19 cellular contexts compared by ENCODE assay signal in genomic region chr15:65887565-65887964, GRCh38. TPM values are rescaled to one million over a fixed set of nuclear protein-coding genes. Genes with fewer than 3 reads are reported as not detected.
DNase-seq lines count a peak whose midpoint lies in the region; ATAC-seq and TF ChIP-seq lines count a peak whose summit lies in the region.
"Had no signal": no experiment of that assay in that cellular context is flagged by ENCODE, and none has a peak within 500 bp of the region (broad histone marks: within the 10 kb centered on the region; RNA-seq: fewer than 3 reads in every experiment).

No MANE protein-coding gene starts in this region.

- intact Hi-C loops in transverse colon (cut with DNase I; ENCODE audit: low total_unique reads), result no loop called here

- peak overlapping the region; percentile 52 for H3K27ac ChIP-seq in effector memory CD4-positive, alpha-beta T cell (ENCODE audit: insufficient read depth, low read length, poor library complexity, severe bottlenecking)
- no peak overlapping the region for H3K27ac ChIP-seq in transverse colon
- H3K27ac ChIP-seq: esophagus muscularis mucosa, ovary, SJSA1, thoracic aorta had no signal

- 73 to 81% methylated on average over 3 of the region's 3 CpGs for WGBS in transverse colon (ENCODE audit: low coverage in 1 of 2), 2 donors

- H3K4me3 ChIP-seq in effector memory CD4-positive, alpha-beta T cell (ENCODE audit: insufficient read depth, low read depth, low read length, poor library complexity, severe bottlenecking), result no peak overlapping the region
- H3K4me3 ChIP-seq in transverse colon, result no peak overlapping the region
- H3K4me3 ChIP-seq: esophagus muscularis mucosa, heart left ventricle, ovary, SJSA1, skin epidermis, thoracic aorta had no signal

- no peaks in the 10 kb centered on the region for H3K27me3 Mint-ChIP-seq in activated T-cell treated with anti-CD3 and anti-CD28 coated beads, Interleukin-2, amount 50 U/mL, for 4 hours (ENCODE audit: low read depth)

- H3K4me3 Mint-ChIP-seq in activated T-cell treated with anti-CD3 and anti-CD28 coated beads, Interleukin-2, amount 50 U/mL, for 4 hours, result peak overlapping the region; percentile 35

- ATAC-seq in activated T-cell treated with anti-CD3 and anti-CD28 coated beads, Interleukin-2, amount 50 U/mL, for 4 hours, result peak; percentile 90 to 97
- ATAC-seq in HG03039 (IDR thresholded peaks at IDR 0.05; ENCODE audit: unreplicated experiment) (no peak), GM21515 (IDR thresholded peaks at IDR 0.05; ENCODE audit: unreplicated experiment) (no peak)
- ATAC-seq: heart left ventricle had no signal

- no peaks in the 10 kb centered on the region for H3K9me3 Mint-ChIP-seq in activated T-cell treated with anti-CD3 and anti-CD28 coated beads, Interleukin-2, amount 50 U/mL, for 4 hours

- TF ChIP-seq CTCF in transverse colon (IDR thresholded peaks at IDR 0.05), result no peak

- in situ Hi-C loops in transverse colon (cut with MboI; ENCODE audit: low pct_ligation_motif_present in 1 of 4, low pct_unique_long_range_greater_than_20kb in 1 of 4, low sequenced_read_pairs in 3 of 4), result no loop called here

- H3K4me1 ChIP-seq in effector memory CD4-positive, alpha-beta T cell (ENCODE audit: control insufficient read depth, insufficient read depth, low read length, poor library complexity, severe bottlenecking), result peaks cover 12% of the 10 kb centered on the region
- H3K4me1 ChIP-seq in transverse colon, result peaks cover 0 to 8% (median 1%) of the 10 kb centered on the region in 4 donors
- H3K4me1 ChIP-seq: esophagus muscularis mucosa, SJSA1 had no signal

- TF ChIP-seq EP300 in transverse colon (IDR thresholded peaks at IDR 0.05; ENCODE audit: low read depth), result no peak

- H3K9me3 ChIP-seq in effector memory CD4-positive, alpha-beta T cell (ENCODE audit: control insufficient read depth, low read length), result no peaks in the 10 kb centered on the region
- no peaks in the 10 kb centered on the region for H3K9me3 ChIP-seq in transverse colon
- H3K9me3 ChIP-seq: esophagus muscularis mucosa, heart left ventricle, ovary, SJSA1, thoracic aorta had no signal

- TF ChIP-seq POLR2A in transverse colon (IDR thresholded peaks at IDR 0.05), result no peak

- H3K4me1 Mint-ChIP-seq in activated T-cell treated with anti-CD3 and anti-CD28 coated beads, Interleukin-2, amount 50 U/mL, for 4 hours (ENCODE audit: low read depth), result peaks cover 75% of the 10 kb centered on the region

- no peak for DNase-seq in activated T-cell treated with anti-CD3 and anti-CD28 coated beads, Interleukin-2, amount 50 U/mL, for 4 hours
- DNase-seq in activated T-cell treated with anti-CD3 and anti-CD28 coated beads for 4 hours (no peak), transverse colon (no peak)
- DNase-seq in activated CD4-positive, alpha-beta T cell treated with anti-CD3 and anti-CD28 coated beads, Interleukin-2, amount 50 U/mL, for 1 hour, result peak; percentile 20
- DNase-seq in effector memory CD4-positive, alpha-beta T cell, result no peak
- DNase-seq in stimulated activated naive CD4-positive, alpha-beta T cell treated with Interleukin-2 at 50 U/mL for 16 hours (lab: John Stamatoyannopoulos, UW), result peak; percentile 7
- DNase-seq: aorta, COR-L47, heart left ventricle, KG1, kidney glomerular epithelial cell, NCI-H1105 treated with DMSO at 0.1 percent for 48 hours, ovary had no signal

- peaks cover 56% of the 10 kb centered on the region for H3K36me3 Mint-ChIP-seq in activated T-cell treated with anti-CD3 and anti-CD28 coated beads, Interleukin-2, amount 50 U/mL, for 4 hours (ENCODE audit: insufficient read depth)

- H3K36me3 ChIP-seq in effector memory CD4-positive, alpha-beta T cell (ENCODE audit: control insufficient read depth, insufficient read depth, low read length), result peaks cover 16% of the 10 kb centered on the region
- H3K36me3 ChIP-seq in transverse colon, result peaks cover 0 to 44% (median 18%) of the 10 kb centered on the region in 4 donors
- H3K36me3 ChIP-seq: ovary had no signal

- H3K27me3 ChIP-seq in effector memory CD4-positive, alpha-beta T cell (replicated peaks; ENCODE audit: control insufficient read depth, insufficient read depth, low read length, poor library complexity, severe bottlenecking), result no peaks in the 10 kb centered on the region
- no peaks in the 10 kb centered on the region for H3K27me3 ChIP-seq in transverse colon
- H3K27me3 ChIP-seq: esophagus muscularis mucosa, heart left ventricle, ovary, SJSA1 had no signal

RNA-seq across cellular contexts. Expression of gene RAB11A, which starts 18.3 kb away (rescaled TPM):
- 100 to 1,000 TPM; 127 to 139 (median 136) TPM for total RNA-seq in activated T-cell treated with anti-CD3 and anti-CD28 coated beads, Interleukin-2, amount 50 U/mL, for 4 hours
- total RNA-seq in transverse colon, result 100 to 1,000 TPM in 2 of 4 donors, 10 to 100 TPM in 2; 25.5 to 322 (median 134) TPM

Comparison
In these comparisons a context has a peak if more than half of its experiments do, and no peak if none do; other contexts are left out.
1. ATAC-seq: peak in activated T-cell treated with anti-CD3 and anti-CD28 coated beads, Interleukin-2, amount 50 U/mL, for 4 hours (2 of 2); none in HG03039 (single experiment) and GM21515 (single experiment).
2. DNase-seq: peak in activated CD4-positive, alpha-beta T cell treated with anti-CD3 and anti-CD28 coated beads, Interleukin-2, amount 50 U/mL, for 1 hour (single experiment) and stimulated activated naive CD4-positive, alpha-beta T cell treated with Interleukin-2 at 50 U/mL for 16 hours (single experiment); none in activated T-cell treated with anti-CD3 and anti-CD28 coated beads, Interleukin-2, amount 50 U/mL, for 4 hours (single experiment), activated T-cell treated with anti-CD3 and anti-CD28 coated beads for 4 hours (single experiment), effector memory CD4-positive, alpha-beta T cell (0 of 3) and transverse colon (single experiment).